10 cellular contexts compared by ENCODE assay signal in genomic region chr4:169167958-169168357, GRCh38.
DNase-seq lines count a peak whose midpoint lies in the region; ATAC-seq, FAIRE-seq and TF ChIP-seq lines count a peak whose summit lies in the region.
"Had no signal": no experiment of that assay in that cellular context is flagged by ENCODE, and none has a peak within 500 bp of the region (broad histone marks: within the 10 kb centered on the region; RNA-seq: fewer than 3 reads in every experiment).

No MANE protein-coding gene starts in this region.

- DNase-seq in GM12891 (ENCODE audit: insufficient read length, low spot score): no peak
- no peak for DNase-seq in vagina (ENCODE audit: extremely low spot score in 2 of 2)
- no peak for DNase-seq in UCSD-AML1 (lab: John Stamatoyannopoulos, UW; ENCODE audit: unreplicated experiment)
- no peak for DNase-seq in endodermal cell
- DNase-seq in NCI-H1092 (lab: John Stamatoyannopoulos, UW): no peak
- DNase-seq: activated naive CD4-positive, alpha-beta T cell treated with anti-CD3 and anti-CD28 coated beads for 36 hours; AML-193 had no signal

- H3K36me3 ChIP-seq in vagina (no peaks in the 10 kb centered on the region), endodermal cell (ENCODE audit: control insufficient read depth, insufficient read depth, low read length) (peaks cover 5% of the 10 kb centered on the region)

- H3K27me3 ChIP-seq in vagina (no peaks in the 10 kb centered on the region), endodermal cell (ENCODE audit: control insufficient read depth, insufficient read depth, low read length, poor library complexity, severe bottlenecking) (no peaks in the 10 kb centered on the region)

- TF ChIP-seq POLR2A in GM12891 (IDR thresholded peaks at IDR 0.05; ENCODE audit: low read depth, low read length) (no peak), vagina (IDR thresholded peaks at IDR 0.05) (no peak)

- TF ChIP-seq CTCF in vagina (IDR thresholded peaks at IDR 0.05) (no peak), endodermal cell (conservative IDR thresholded peaks at IDR 0.05) (no peak)

- H3K9ac ChIP-seq in endodermal cell (ENCODE audit: extremely low read depth, low read length, poor library complexity, severe bottlenecking): no peak overlapping the region

- H3K27ac ChIP-seq in vagina (no peak overlapping the region), endodermal cell (ENCODE audit: low read depth, low read length) (no peak overlapping the region)

- no peak for FAIRE-seq in GM12891 (lab: Jason Lieb, UNC)

- H3K4me3 ChIP-seq in vagina (no peak overlapping the region), endodermal cell (ENCODE audit: low read length) (no peak overlapping the region)

- ATAC-seq in GM19397 (IDR thresholded peaks at IDR 0.05; ENCODE audit: unreplicated experiment) (peak; percentile 83), HG02840 (IDR thresholded peaks at IDR 0.05; ENCODE audit: low FRiP score, unreplicated experiment) (peak; percentile 93), HG03520 (IDR thresholded peaks at IDR 0.05; ENCODE audit: unreplicated experiment) (peak; percentile 91)

- H3K27ac Mint-ChIP-seq in endodermal cell: no peak overlapping the region
- H3K27ac Mint-ChIP-seq: activated naive CD4-positive, alpha-beta T cell treated with anti-CD3 and anti-CD28 coated beads for 36 hours had no signal

- no peaks in the 10 kb centered on the region for H3K27me3 Mint-ChIP-seq in endodermal cell (ENCODE audit: insufficient read depth)

- H3K9me3 ChIP-seq in vagina: no peaks in the 10 kb centered on the region
- H3K9me3 ChIP-seq in endodermal cell (ENCODE audit: control insufficient read depth, low read length): no peaks in the 10 kb centered on the region

- intact Hi-C loops in vagina (cut with DNase I): no loop called here

- no peaks in the 10 kb centered on the region for H3K4me1 ChIP-seq in vagina
- H3K4me1 ChIP-seq in endodermal cell (ENCODE audit: control insufficient read depth, insufficient read depth, low read length): no peaks in the 10 kb centered on the region

- no peaks in the 10 kb centered on the region for H3K9me3 Mint-ChIP-seq in endodermal cell
- H3K9me3 Mint-ChIP-seq: activated naive CD4-positive, alpha-beta T cell treated with anti-CD3 and anti-CD28 coated beads for 36 hours had no signal

- H3K4me3 Mint-ChIP-seq in endodermal cell: no peak overlapping the region
- H3K4me3 Mint-ChIP-seq: activated naive CD4-positive, alpha-beta T cell treated with anti-CD3 and anti-CD28 coated beads for 36 hours had no signal

- peaks cover 2% of the 10 kb centered on the region for H3K36me3 Mint-ChIP-seq in endodermal cell (ENCODE audit: low read depth)

- H3K4me1 Mint-ChIP-seq in endodermal cell: peaks cover 10% of the 10 kb centered on the region

TF ChIP-seq in GM12891, 5 proteins besides CTCF, POLR2A, EP300 and RAD21:
- TF ChIP-seq PAX5 (IDR thresholded peaks at IDR 0.05; ENCODE audit: insufficient read depth, low read length, severe bottlenecking): peak; percentile 33
- TF ChIP-seq SPI1 (IDR thresholded peaks at IDR 0.05; ENCODE audit: low read depth, low read length): no peak
- TF ChIP-seq POLR2AphosphoS5 (IDR thresholded peaks at IDR 0.05; ENCODE audit: low read depth, low read length): no peak
- no peak for TF ChIP-seq POU2F2 (IDR thresholded peaks at IDR 0.05; ENCODE audit: low read depth, low read length)
- no peak for TF ChIP-seq TAF1 (IDR thresholded peaks at IDR 0.05; ENCODE audit: low read depth, low read length)
TF ChIP-seq in GM12891: peak in this region for 1.
